1 cellular context compared by ENCODE assay signal in the genomic region with DNA sequence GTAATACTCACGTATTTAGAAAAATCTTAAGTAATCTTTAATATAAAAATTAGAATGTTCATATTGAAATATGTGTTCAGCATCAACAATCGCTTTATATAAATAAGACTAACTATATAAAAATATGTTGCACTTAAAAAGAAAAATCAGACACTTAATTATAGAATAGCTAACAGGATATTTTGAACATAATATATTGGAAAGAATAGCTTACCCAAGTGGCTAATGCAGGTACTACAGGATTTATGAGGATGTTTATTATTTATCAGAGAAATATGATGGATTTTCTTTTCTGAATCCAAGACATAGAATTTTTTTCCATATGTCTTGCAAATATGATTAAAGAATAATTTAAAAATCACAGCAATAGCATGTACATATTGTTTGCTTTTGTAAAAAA.
TF ChIP-seq lines count a peak whose summit lies in the region.

No MANE protein-coding gene starts in this region.

TF ChIP-seq in GM23338, 12 proteins besides CTCF, POLR2A, EP300 and RAD21 (continued from another document):
- TF ChIP-seq, protein P1, sequence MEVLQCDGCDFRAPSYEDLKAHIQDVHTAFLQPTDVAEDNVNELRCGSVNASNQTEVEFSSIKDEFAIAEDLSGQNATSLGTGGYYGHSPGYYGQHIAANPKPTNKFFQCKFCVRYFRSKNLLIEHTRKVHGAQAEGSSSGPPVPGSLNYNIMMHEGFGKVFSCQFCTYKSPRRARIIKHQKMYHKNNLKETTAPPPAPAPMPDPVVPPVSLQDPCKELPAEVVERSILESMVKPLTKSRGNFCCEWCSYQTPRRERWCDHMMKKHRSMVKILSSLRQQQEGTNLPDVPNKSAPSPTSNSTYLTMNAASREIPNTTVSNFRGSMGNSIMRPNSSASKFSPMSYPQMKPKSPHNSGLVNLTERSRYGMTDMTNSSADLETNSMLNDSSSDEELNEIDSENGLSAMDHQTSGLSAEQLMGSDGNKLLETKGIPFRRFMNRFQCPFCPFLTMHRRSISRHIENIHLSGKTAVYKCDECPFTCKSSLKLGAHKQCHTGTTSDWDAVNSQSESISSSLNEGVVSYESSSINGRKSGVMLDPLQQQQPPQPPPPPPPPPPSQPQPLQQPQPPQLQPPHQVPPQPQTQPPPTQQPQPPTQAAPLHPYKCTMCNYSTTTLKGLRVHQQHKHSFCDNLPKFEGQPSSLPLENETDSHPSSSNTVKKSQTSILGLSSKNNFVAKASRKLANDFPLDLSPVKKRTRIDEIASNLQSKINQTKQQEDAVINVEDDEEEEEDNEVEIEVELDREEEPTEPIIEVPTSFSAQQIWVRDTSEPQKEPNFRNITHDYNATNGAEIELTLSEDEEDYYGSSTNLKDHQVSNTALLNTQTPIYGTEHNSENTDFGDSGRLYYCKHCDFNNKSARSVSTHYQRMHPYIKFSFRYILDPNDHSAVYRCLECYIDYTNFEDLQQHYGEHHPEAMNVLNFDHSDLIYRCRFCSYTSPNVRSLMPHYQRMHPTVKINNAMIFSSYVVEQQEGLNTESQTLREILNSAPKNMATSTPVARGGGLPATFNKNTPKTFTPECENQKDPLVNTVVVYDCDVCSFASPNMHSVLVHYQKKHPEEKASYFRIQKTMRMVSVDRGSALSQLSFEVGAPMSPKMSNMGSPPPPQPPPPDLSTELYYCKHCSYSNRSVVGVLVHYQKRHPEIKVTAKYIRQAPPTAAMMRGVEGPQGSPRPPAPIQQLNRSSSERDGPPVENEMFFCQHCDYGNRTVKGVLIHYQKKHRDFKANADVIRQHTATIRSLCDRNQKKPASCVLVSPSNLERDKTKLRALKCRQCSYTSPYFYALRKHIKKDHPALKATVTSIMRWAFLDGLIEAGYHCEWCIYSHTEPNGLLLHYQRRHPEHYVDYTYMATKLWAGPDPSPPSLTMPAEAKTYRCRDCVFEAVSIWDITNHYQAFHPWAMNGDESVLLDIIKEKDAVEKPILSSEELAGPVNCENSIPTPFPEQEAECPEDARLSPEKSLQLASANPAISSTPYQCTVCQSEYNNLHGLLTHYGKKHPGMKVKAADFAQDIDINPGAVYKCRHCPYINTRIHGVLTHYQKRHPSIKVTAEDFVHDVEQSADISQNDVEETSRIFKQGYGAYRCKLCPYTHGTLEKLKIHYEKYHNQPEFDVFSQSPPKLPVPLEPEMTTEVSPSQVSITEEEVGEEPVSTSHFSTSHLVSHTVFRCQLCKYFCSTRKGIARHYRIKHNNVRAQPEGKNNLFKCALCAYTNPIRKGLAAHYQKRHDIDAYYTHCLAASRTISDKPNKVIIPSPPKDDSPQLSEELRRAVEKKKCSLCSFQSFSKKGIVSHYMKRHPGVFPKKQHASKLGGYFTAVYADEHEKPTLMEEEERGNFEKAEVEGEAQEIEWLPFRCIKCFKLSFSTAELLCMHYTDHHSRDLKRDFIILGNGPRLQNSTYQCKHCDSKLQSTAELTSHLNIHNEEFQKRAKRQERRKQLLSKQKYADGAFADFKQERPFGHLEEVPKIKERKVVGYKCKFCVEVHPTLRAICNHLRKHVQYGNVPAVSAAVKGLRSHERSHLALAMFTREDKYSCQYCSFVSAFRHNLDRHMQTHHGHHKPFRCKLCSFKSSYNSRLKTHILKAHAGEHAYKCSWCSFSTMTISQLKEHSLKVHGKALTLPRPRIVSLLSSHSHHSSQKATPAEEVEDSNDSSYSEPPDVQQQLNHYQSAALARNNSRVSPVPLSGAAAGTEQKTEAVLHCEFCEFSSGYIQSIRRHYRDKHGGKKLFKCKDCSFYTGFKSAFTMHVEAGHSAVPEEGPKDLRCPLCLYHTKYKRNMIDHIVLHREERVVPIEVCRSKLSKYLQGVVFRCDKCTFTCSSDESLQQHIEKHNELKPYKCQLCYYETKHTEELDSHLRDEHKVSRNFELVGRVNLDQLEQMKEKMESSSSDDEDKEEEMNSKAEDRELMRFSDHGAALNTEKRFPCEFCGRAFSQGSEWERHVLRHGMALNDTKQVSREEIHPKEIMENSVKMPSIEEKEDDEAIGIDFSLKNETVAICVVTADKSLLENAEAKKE (CRISPR knock-in tag; IDR thresholded peaks at IDR 0.05): no peak
- TF ChIP-seq JUNB (IDR thresholded peaks at IDR 0.05; ENCODE audit: unreplicated experiment): no peak
- TF ChIP-seq, protein P2, sequence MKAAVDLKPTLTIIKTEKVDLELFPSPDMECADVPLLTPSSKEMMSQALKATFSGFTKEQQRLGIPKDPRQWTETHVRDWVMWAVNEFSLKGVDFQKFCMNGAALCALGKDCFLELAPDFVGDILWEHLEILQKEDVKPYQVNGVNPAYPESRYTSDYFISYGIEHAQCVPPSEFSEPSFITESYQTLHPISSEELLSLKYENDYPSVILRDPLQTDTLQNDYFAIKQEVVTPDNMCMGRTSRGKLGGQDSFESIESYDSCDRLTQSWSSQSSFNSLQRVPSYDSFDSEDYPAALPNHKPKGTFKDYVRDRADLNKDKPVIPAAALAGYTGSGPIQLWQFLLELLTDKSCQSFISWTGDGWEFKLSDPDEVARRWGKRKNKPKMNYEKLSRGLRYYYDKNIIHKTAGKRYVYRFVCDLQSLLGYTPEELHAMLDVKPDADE (IDR thresholded peaks at IDR 0.05): no peak
- no peak for TF ChIP-seq POLR2AphosphoS5 (IDR thresholded peaks at IDR 0.05; ENCODE audit: low read depth)
- TF ChIP-seq CREB1 (CRISPR knock-in tag; IDR thresholded peaks at IDR 0.05; ENCODE audit: low read depth): no peak
- no peak for TF ChIP-seq EZH2phosphoT487 (IDR thresholded peaks at IDR 0.05; ENCODE audit: unreplicated experiment)
- no peak for TF ChIP-seq NANOG (IDR thresholded peaks at IDR 0.05; ENCODE audit: borderline replicate concordance)
- TF ChIP-seq, protein P3, sequence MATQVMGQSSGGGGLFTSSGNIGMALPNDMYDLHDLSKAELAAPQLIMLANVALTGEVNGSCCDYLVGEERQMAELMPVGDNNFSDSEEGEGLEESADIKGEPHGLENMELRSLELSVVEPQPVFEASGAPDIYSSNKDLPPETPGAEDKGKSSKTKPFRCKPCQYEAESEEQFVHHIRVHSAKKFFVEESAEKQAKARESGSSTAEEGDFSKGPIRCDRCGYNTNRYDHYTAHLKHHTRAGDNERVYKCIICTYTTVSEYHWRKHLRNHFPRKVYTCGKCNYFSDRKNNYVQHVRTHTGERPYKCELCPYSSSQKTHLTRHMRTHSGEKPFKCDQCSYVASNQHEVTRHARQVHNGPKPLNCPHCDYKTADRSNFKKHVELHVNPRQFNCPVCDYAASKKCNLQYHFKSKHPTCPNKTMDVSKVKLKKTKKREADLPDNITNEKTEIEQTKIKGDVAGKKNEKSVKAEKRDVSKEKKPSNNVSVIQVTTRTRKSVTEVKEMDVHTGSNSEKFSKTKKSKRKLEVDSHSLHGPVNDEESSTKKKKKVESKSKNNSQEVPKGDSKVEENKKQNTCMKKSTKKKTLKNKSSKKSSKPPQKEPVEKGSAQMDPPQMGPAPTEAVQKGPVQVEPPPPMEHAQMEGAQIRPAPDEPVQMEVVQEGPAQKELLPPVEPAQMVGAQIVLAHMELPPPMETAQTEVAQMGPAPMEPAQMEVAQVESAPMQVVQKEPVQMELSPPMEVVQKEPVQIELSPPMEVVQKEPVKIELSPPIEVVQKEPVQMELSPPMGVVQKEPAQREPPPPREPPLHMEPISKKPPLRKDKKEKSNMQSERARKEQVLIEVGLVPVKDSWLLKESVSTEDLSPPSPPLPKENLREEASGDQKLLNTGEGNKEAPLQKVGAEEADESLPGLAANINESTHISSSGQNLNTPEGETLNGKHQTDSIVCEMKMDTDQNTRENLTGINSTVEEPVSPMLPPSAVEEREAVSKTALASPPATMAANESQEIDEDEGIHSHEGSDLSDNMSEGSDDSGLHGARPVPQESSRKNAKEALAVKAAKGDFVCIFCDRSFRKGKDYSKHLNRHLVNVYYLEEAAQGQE (IDR thresholded peaks at IDR 0.05; ENCODE audit: unreplicated experiment): no peak
- TF ChIP-seq ZNF331 (CRISPR knock-in tag; IDR thresholded peaks at IDR 0.05; ENCODE audit: low read depth): no peak
- no peak for TF ChIP-seq EZH2 (IDR thresholded peaks at IDR 0.05; ENCODE audit: low read depth, unreplicated experiment)
- no peak for TF ChIP-seq ZNF114 (CRISPR knock-in tag; IDR thresholded peaks at IDR 0.05)
TF ChIP-seq in GM23338: peak in this region for 0.
